In genomic region chr7:149172534-149172920, GRCh38 we compare ENCODE assay signal across 23 cellular contexts.
"Had no signal": no experiment of that assay in that cellular context is flagged by ENCODE, and none has a peak within 500 bp of the region (broad histone marks: within the 10 kb centered on the region; RNA-seq: fewer than 3 reads in every experiment).

No MANE protein-coding gene starts in this region.

- H3K4me1 Mint-ChIP-seq: brain, endodermal cell, nephron progenitor cell had no signal

- H3K4me3 ChIP-seq: left ventricle myocardium inferior, upper lobe of right lung had no signal

- H3K27ac Mint-ChIP-seq: activated CD8-positive, alpha-beta memory T cell treated with anti-CD3 and anti-CD28 coated beads, Interleukin-2, amount 10 ng/mL, durations not matched to agents 7 days and 5 days; endodermal cell; nephron progenitor cell had no signal

- H3K9me3 Mint-ChIP-seq: activated naive CD4-positive, alpha-beta T cell treated with anti-CD3 and anti-CD28 coated beads, Interleukin-2, amount 50 U/mL, for 72 hours; brain; endodermal cell; nephron progenitor cell had no signal

- H3K4me1 ChIP-seq: left ventricle myocardium inferior, upper lobe of right lung had no signal

- H3K9me3 ChIP-seq: left ventricle myocardium inferior, upper lobe of right lung had no signal

- H3K4me3 Mint-ChIP-seq: activated CD8-positive, alpha-beta memory T cell treated with anti-CD3 and anti-CD28 coated beads, Interleukin-2, amount 10 ng/mL, durations not matched to agents 7 days and 5 days; brain; endodermal cell; nephron progenitor cell had no signal

- DNase-seq: activated CD4-positive, alpha-beta T cell treated with anti-CD3 and anti-CD28 coated beads for 1 hour; activated CD4-positive, alpha-beta T cell treated with anti-CD3 and anti-CD28 coated beads, Interleukin-2, amount 50 U/mL, for 48 hours; activated CD8-positive, alpha-beta memory T cell treated with anti-CD3 and anti-CD28 coated beads, Interleukin-2, amount 10 ng/mL, durations not matched to agents 7 days and 5 days; activated effector memory CD4-positive, alpha-beta T cell treated with anti-CD3 and anti-CD28 coated beads, Interleukin-2, amount 50 U/mL, for 16 hours; activated T-cell treated with anti-CD3 and anti-CD28 coated beads, Interleukin-2, amount 50 U/mL, for 48 hours; amygdala; central memory CD4-positive, alpha-beta T cell; endodermal cell; erythroblast; hypothalamus; left ventricle myocardium inferior; nephron progenitor cell; retina; stimulated activated CD4-positive, alpha-beta T cell treated with anti-CD3 and anti-CD28 coated beads, Interleukin-12 subunit alpha, Interleukin-12 subunit beta, amount 100 ng/mL, for 4 hours; stimulated activated CD4-positive, alpha-beta T cell treated with anti-CD3 and anti-CD28 coated beads, Interleukin-1b, Interleukin-23, amount 100 ng/mL, for 48 hours; stimulated activated CD8-positive, alpha-beta memory T cell treated with anti-CD3 and anti-CD28 coated beads, Interleukin-4, amount 100 ng/mL, for 48 hours; stimulated activated naive CD4-positive, alpha-beta T cell; SW 1271; T-helper 2 cell; upper lobe of right lung had no signal

- H3K27me3 Mint-ChIP-seq: activated CD8-positive, alpha-beta memory T cell treated with anti-CD3 and anti-CD28 coated beads, Interleukin-2, amount 10 ng/mL, durations not matched to agents 7 days and 5 days; brain had no signal

- H3K27me3 ChIP-seq: upper lobe of right lung had no signal

- H3K27ac ChIP-seq: left ventricle myocardium inferior, upper lobe of right lung, VCaP had no signal
